9 cellular contexts compared by ENCODE assay signal in genomic region chr4:113901994-113902787, GRCh38.
DNase-seq lines count a peak whose midpoint lies in the region; ATAC-seq, FAIRE-seq and TF ChIP-seq lines count a peak whose summit lies in the region.
"Had no signal": no experiment of that assay in that cellular context is flagged by ENCODE, and none has a peak within 500 bp of the region (broad histone marks: within the 10 kb centered on the region; RNA-seq: fewer than 3 reads in every experiment).

No MANE protein-coding gene starts in this region.

- intact Hi-C loops in GM12878 (cut with micrococcal nuclease; ENCODE audit: unreplicated experiment) (loop anchor here (10.0 kb wide), 1 partner anchor 507 kb away; no protein-coding TSS in a partner anchor), adrenal gland (cut with DNase I) (no loop called here)

- H3K36me3 ChIP-seq in Peyer's patch: no peaks in the 10 kb centered on the region
- H3K36me3 ChIP-seq in GM12878 (ENCODE audit: control insufficient read depth in 2 of 2, insufficient read depth in 2 of 2, low read length in 1 of 2): no peaks in the 10 kb centered on the region
- no peaks in the 10 kb centered on the region for H3K36me3 ChIP-seq in adrenal gland (replicated peaks in 1 of 2)

- ATAC-seq in GM18861 (IDR thresholded peaks at IDR 0.05; ENCODE audit: unreplicated experiment) (peak; percentile 39), GM12878 (no peak), GM18505 (IDR thresholded peaks at IDR 0.05; ENCODE audit: unreplicated experiment) (no peak)

- peak; percentile 41 to 81 (median 64) for DNase-seq in Peyer's patch
- DNase-seq in GM12878 (ENCODE audit: low read depth, low spot score): no peak
- DNase-seq in stimulated activated CD4-positive, alpha-beta T cell treated with anti-CD3 and anti-CD28 coated beads, Interleukin-12 subunit alpha, Interleukin-12 subunit beta, amount 100 ng/mL, for 4 hours: peak; percentile 46
- DNase-seq in adrenal gland: no peak
- DNase-seq in GDM1 (lab: John Stamatoyannopoulos, UW): no peak
- DNase-seq in occipital lobe (lab: John Stamatoyannopoulos, UW): no peak

- SMC1A ChIA-PET in GM12878 (lab: Charles Lee; ENCODE audit: uncharacterized antibody, unreplicated experiment): interaction anchor here (3.8 kb wide), 1 partner anchor 77 kb away, joined by 15 read pairs; no protein-coding TSS in a partner anchor

- in situ Hi-C loops in GM12878 (cut with MboI): no loop called here

- no peaks in the 10 kb centered on the region for H3K9me3 ChIP-seq in Peyer's patch
- H3K9me3 ChIP-seq in GM12878 (replicated peaks; ENCODE audit: control insufficient read depth, insufficient read depth, low read length): no peaks in the 10 kb centered on the region; the same call in 2 of the 3 replicates
- H3K9me3 ChIP-seq in adrenal gland (replicated peaks in 1 of 3): no peaks in the 10 kb centered on the region

- CTCF ChIA-PET in GM12878 (lab: Yijun Ruan, JAX): no interaction called here

- peak; percentile 18 for FAIRE-seq in GM12878 (lab: Jason Lieb, UNC)

- H2AFZ ChIP-seq in GM12878 (ENCODE audit: control insufficient read depth, low read depth, low read length): peak overlapping the region; percentile 20

- H3K27me3 ChIP-seq in Peyer's patch: no peaks in the 10 kb centered on the region
- H3K27me3 ChIP-seq in GM12878 (replicated peaks in 1 of 2; ENCODE audit: control insufficient read depth in 2 of 2, insufficient read depth in 2 of 2, low read length in 1 of 2): no peaks in the 10 kb centered on the region
- H3K27me3 ChIP-seq in adrenal gland: no peaks in the 10 kb centered on the region
- H3K27me3 ChIP-seq: dorsolateral prefrontal cortex had no signal

- no peak overlapping the region for H3K4me2 ChIP-seq in GM12878 (ENCODE audit: control insufficient read depth, insufficient read depth)

- RAD21 ChIA-PET in GM12878 (lab: Charles Lee; ENCODE audit: unreplicated experiment): no interaction called here

- H3K27ac ChIP-seq in Peyer's patch (peak overlapping the region in 1 of 4 donors; percentile 34), GM12878 (ENCODE audit: control insufficient read depth, insufficient read depth) (no peak overlapping the region), adrenal gland (no peak overlapping the region)

- no peaks in the 10 kb centered on the region for H3K79me2 ChIP-seq in GM12878 (ENCODE audit: control insufficient read depth, insufficient read depth, low read length)

- WGBS in GM12878 (ENCODE audit: insufficient coverage, insufficient replicate concordance, low lambda C conversion rate, missing lambda C conversion rate): 72% methylated on average over 13 of the region's 13 CpGs
- 83 to 88% (median 86%) methylated on average over 13 of the region's 13 CpGs for WGBS in adrenal gland, 4 donors

- no peak for TF ChIP-seq EP300 in GM12878 (IDR thresholded peaks at IDR 0.05; ENCODE audit: borderline replicate concordance in 1 of 2, control insufficient read depth in 1 of 2, low read depth in 2 of 2, low read length in 2 of 2)

- H3K4me3 ChIP-seq in Peyer's patch (peak overlapping the region in 1 of 4 donors; percentile 20), GM12878 (no peak overlapping the region), adrenal gland (no peak overlapping the region)
- H3K4me3 ChIP-seq: dorsolateral prefrontal cortex had no signal

- H4K20me1 ChIP-seq in GM12878 (ENCODE audit: control insufficient read depth, insufficient read depth): no peaks in the 10 kb centered on the region

- TF ChIP-seq CTCF in Peyer's patch (IDR thresholded peaks at IDR 0.05): peak in 4 of 6 experiments; percentile 36 to 73 (median 67)
- TF ChIP-seq CTCF in GM12878 (IDR thresholded peaks at IDR 0.05 in 2 of 3, conservative IDR thresholded peaks at IDR 0.05 in 1 of 3; ENCODE audit: control insufficient read depth in 2 of 3, extremely low read depth in 1 of 3, insufficient read depth in 1 of 3, low read depth in 3 of 3, low read length in 3 of 3): peak in 1 of 3 experiments; percentile 24; a peak in 1 of 6 replicates
- TF ChIP-seq CTCF in adrenal gland (IDR thresholded peaks at IDR 0.05): no peak

- TF ChIP-seq RAD21 in GM12878 (IDR thresholded peaks at IDR 0.05; ENCODE audit: insufficient read depth, low read depth, low read length): no peak; the same call in 1 of the 2 replicates

- no TSS peak for BruUV-seq in GM12878 (replicated peaks; lab: Mats Ljungman, UMichigan)

- H3K9ac ChIP-seq in GM12878 (ENCODE audit: control insufficient read depth, insufficient read depth, low read length): no peak overlapping the region

- H3K4me1 ChIP-seq in Peyer's patch (peaks cover 0 to 11% (median 0%) of the 10 kb centered on the region in 4 donors), GM12878 (ENCODE audit: control insufficient read depth, insufficient read depth, low read length) (peaks cover 11% of the 10 kb centered on the region), adrenal gland (replicated peaks in 1 of 2) (no peaks in the 10 kb centered on the region)

- POLR2A ChIA-PET in GM12878 (lab: Charles Lee): no interaction called here

- TF ChIP-seq POLR2A in Peyer's patch (IDR thresholded peaks at IDR 0.05) (no peak), GM12878 (IDR thresholded peaks at IDR 0.05; ENCODE audit: low read depth, low read length) (no peak), GM18505 (IDR thresholded peaks at IDR 0.05; ENCODE audit: borderline replicate concordance, extremely low read depth, insufficient read depth, insufficient read length) (no peak), adrenal gland (IDR thresholded peaks at IDR 0.05) (no peak)

TF ChIP-seq in GM12878, 131 proteins besides CTCF, POLR2A, EP300 and RAD21 (continues in another document):
- TF ChIP-seq TCF3 (IDR thresholded peaks at IDR 0.05; ENCODE audit: borderline replicate concordance, insufficient read depth, low read depth, low read length) (no peak), MTA2 (IDR thresholded peaks at IDR 0.05; ENCODE audit: low read depth) (no peak), SPI1 (IDR thresholded peaks at IDR 0.05; ENCODE audit: borderline replicate concordance, insufficient read depth, low read depth, low read length) (no peak), CHD2 (IDR thresholded peaks at IDR 0.05; ENCODE audit: borderline replicate concordance, low read depth, low read length) (no peak), PRDM15 (CRISPR knock-in tag; IDR thresholded peaks at IDR 0.05) (no peak), BCLAF1 (IDR thresholded peaks at IDR 0.05) (no peak), CHD1 (IDR thresholded peaks at IDR 0.05; ENCODE audit: low read depth, low read length) (no peak), MEF2B (IDR thresholded peaks at IDR 0.05; ENCODE audit: partially characterized antibody, poor library complexity, severe bottlenecking) (no peak), KAT2A (conservative IDR thresholded peaks at IDR 0.05; ENCODE audit: control insufficient read depth, low read depth, low read length) (no peak), RB1 (IDR thresholded peaks at IDR 0.05; ENCODE audit: borderline replicate concordance) (no peak), HCFC1 (IDR thresholded peaks at IDR 0.05; ENCODE audit: low read length) (no peak), NR2C2 (IDR thresholded peaks at IDR 0.05; ENCODE audit: borderline replicate concordance, control insufficient read depth, insufficient read length, low read depth) (no peak), SMARCA5 (IDR thresholded peaks at IDR 0.05) (no peak), BMI1 (IDR thresholded peaks at IDR 0.05; ENCODE audit: borderline replicate concordance) (no peak), IKZF1 (conservative IDR thresholded peaks at IDR 0.05) (no peak)

Comparison
In these comparisons a context has a peak if more than half of its experiments do, and no peak if none do; other contexts are left out.
1. DNase-seq: peak in Peyer's patch (3 of 3) and stimulated activated CD4-positive, alpha-beta T cell treated with anti-CD3 and anti-CD28 coated beads, Interleukin-12 subunit alpha, Interleukin-12 subunit beta, amount 100 ng/mL, for 4 hours (single experiment); none in GM12878 (single experiment), adrenal gland (0 of 7), GDM1 (single experiment) and occipital lobe (single experiment).
2. CTCF ChIP-seq: peak in Peyer's patch (4 of 6); none in adrenal gland (0 of 6).